18 cellular contexts compared by ENCODE assay signal in genomic region chr12:42396473-42397259, GRCh38.
DNase-seq lines count a peak whose midpoint lies in the region; ATAC-seq, FAIRE-seq and TF ChIP-seq lines count a peak whose summit lies in the region.
"Had no signal": no experiment of that assay in that cellular context is flagged by ENCODE, and none has a peak within 500 bp of the region (broad histone marks: within the 10 kb centered on the region; RNA-seq: fewer than 3 reads in every experiment).

No MANE protein-coding gene starts in this region.

- H3K27me3 ChIP-seq in endothelial cell of umbilical vein (ENCODE audit: control insufficient read depth in 2 of 2, insufficient read depth in 2 of 2, low read length in 2 of 2) (no peaks in the 10 kb centered on the region), colonic mucosa (no peaks in the 10 kb centered on the region)
- H3K27me3 ChIP-seq: foreskin keratinocyte, SJCRH30, uterus had no signal

- FAIRE-seq in endothelial cell of umbilical vein (lab: Jason Lieb, UNC): no peak

- H3K36me3 ChIP-seq in endothelial cell of umbilical vein (ENCODE audit: control insufficient read depth in 2 of 2, extremely low read depth in 1 of 2, insufficient read depth in 2 of 2, low read length in 2 of 2) (peaks cover 3 to 5% of the 10 kb centered on the region in 2 experiments), colonic mucosa (no peaks in the 10 kb centered on the region)
- H3K36me3 ChIP-seq: uterus had no signal

- no peak overlapping the region for H3K9ac ChIP-seq in endothelial cell of umbilical vein (replicated peaks; ENCODE audit: extremely low read depth, insufficient read depth, low read length)
- no peak overlapping the region for H3K9ac ChIP-seq in colonic mucosa (ENCODE audit: low read depth in 2 of 2, low read length in 2 of 2)

- TF ChIP-seq CTCF in endothelial cell of umbilical vein (IDR thresholded peaks at IDR 0.05; ENCODE audit: extremely low read depth in 1 of 2, insufficient read depth in 1 of 2, low read depth in 1 of 2, low read length in 2 of 2) (no peak), colonic mucosa (IDR thresholded peaks at IDR 0.05) (no peak)

- no peak overlapping the region for H2AFZ ChIP-seq in endothelial cell of umbilical vein (ENCODE audit: low read depth, low read length)

- no TSS peak for BruUV-seq in endothelial cell of umbilical vein (replicated peaks; lab: Mats Ljungman, UMichigan)

- ATAC-seq in GM18861 (IDR thresholded peaks at IDR 0.05; ENCODE audit: unreplicated experiment) (peak; percentile 37), HG03432 (IDR thresholded peaks at IDR 0.05; ENCODE audit: unreplicated experiment) (peak; percentile 64), GM21360 (IDR thresholded peaks at IDR 0.05; ENCODE audit: unreplicated experiment) (no peak)
- ATAC-seq: foreskin keratinocyte had no signal

- H3K9me3 ChIP-seq in endothelial cell of umbilical vein (replicated peaks; ENCODE audit: control insufficient read depth, insufficient read depth, low read length) (no peaks in the 10 kb centered on the region), colonic mucosa (no peaks in the 10 kb centered on the region)
- H3K9me3 ChIP-seq: SJCRH30, uterus had no signal

- dilution Hi-C loops in endothelial cell of umbilical vein (cut with MboI; ENCODE audit: extremely low pct_ligation_motif_present, low sequenced_read_pairs): no loop called here

- no peaks in the 10 kb centered on the region for H3K9me1 ChIP-seq in endothelial cell of umbilical vein (replicated peaks; ENCODE audit: control insufficient read depth, extremely low read depth, insufficient read depth, low read length)

- TF ChIP-seq POLR2A in endothelial cell of umbilical vein (IDR thresholded peaks at IDR 0.05; ENCODE audit: low read depth, low read length): no peak

- peak; percentile 41 for DNase-seq in A172 (ENCODE audit: low spot score)
- peak; percentile 77 for DNase-seq in endothelial cell of umbilical vein (ENCODE audit: low read depth, low spot score)
- no peak for DNase-seq in NCI-H524 treated with DMSO at 0.1 percent for 48 hours (lab: John Stamatoyannopoulos, UW)
- no peak for DNase-seq in epidermal melanocyte (ENCODE audit: insufficient read length, low spot score)
- no peak for DNase-seq in colonic mucosa
- DNase-seq: activated CD4-positive, alpha-beta T cell treated with anti-CD3 and anti-CD28 coated beads, Interleukin-2, amount 50 U/mL, for 4 hours; activated gamma-delta T cell treated with Interleukin-2 at 50 U/mL for 16 hours; COR-L47; endodermal cell; foreskin keratinocyte; mammary epithelial cell; NCI-H1105; SJCRH30; stimulated activated naive CD4-positive, alpha-beta T cell; uterus had no signal

- CTCF ChIA-PET in endothelial cell of umbilical vein (lab: Charles Lee): interaction anchor here (1.0 to 2.2 kb wide), 3 partner anchors 10 to 86 kb away, joined by 3 to 5 read pairs (median 4); no protein-coding TSS in a partner anchor

- intact Hi-C loops in endothelial cell of umbilical vein (cut with micrococcal nuclease): loop anchor here (2.0 kb wide), 1 partner anchor 50 kb away; no protein-coding TSS in a partner anchor
- intact Hi-C loops in colonic mucosa (cut with DNase I): no loop called here

- H3K27ac ChIP-seq in endothelial cell of umbilical vein (ENCODE audit: insufficient read depth, low read depth, low read length): no peak overlapping the region
- H3K27ac ChIP-seq in colonic mucosa: no peak overlapping the region
- H3K27ac ChIP-seq: foreskin keratinocyte, SJCRH30, uterus had no signal

- H3K4me2 ChIP-seq in endothelial cell of umbilical vein (ENCODE audit: insufficient read depth, low read length): no peak overlapping the region

- POLR2A ChIA-PET in endothelial cell of umbilical vein (lab: Charles Lee): interaction anchor here (0.7 kb wide), 1 partner anchor 37 kb away, joined by 3 read pairs; no protein-coding TSS in a partner anchor

- H3K4me1 ChIP-seq in endothelial cell of umbilical vein (ENCODE audit: control insufficient read depth, extremely low read depth, insufficient read depth, low read length) (peaks cover 5% of the 10 kb centered on the region), colonic mucosa (no peaks in the 10 kb centered on the region)
- H3K4me1 ChIP-seq: foreskin keratinocyte, SJCRH30, uterus had no signal

- no peaks in the 10 kb centered on the region for H4K20me1 ChIP-seq in endothelial cell of umbilical vein (replicated peaks; ENCODE audit: control insufficient read depth, extremely low read depth, insufficient read depth, low read length)

- peaks cover 3% of the 10 kb centered on the region for H3K79me2 ChIP-seq in endothelial cell of umbilical vein (ENCODE audit: control insufficient read depth, insufficient read depth, low read length)

- H3K4me3 ChIP-seq in endothelial cell of umbilical vein (replicated peaks in 1 of 3; ENCODE audit: insufficient read depth in 1 of 3, low read depth in 1 of 3, low read length in 3 of 3): no peak overlapping the region
- no peak overlapping the region for H3K4me3 ChIP-seq in colonic mucosa
- H3K4me3 ChIP-seq: SJCRH30, uterus had no signal

TF ChIP-seq in endothelial cell of umbilical vein, 7 proteins besides CTCF, POLR2A, EP300 and RAD21:
- no peak for TF ChIP-seq GATA2 (IDR thresholded peaks at IDR 0.05; ENCODE audit: insufficient read depth, insufficient read length, low read depth, low read length)
- no peak for TF ChIP-seq EZH2 (IDR thresholded peaks at IDR 0.05; ENCODE audit: borderline replicate concordance, low read depth, low read length, severe bottlenecking)
- no peak for TF ChIP-seq POLR2AphosphoS5 (IDR thresholded peaks at IDR 0.05; ENCODE audit: insufficient read depth, low read depth, low read length)
- no peak for TF ChIP-seq JUN (IDR thresholded peaks at IDR 0.05; ENCODE audit: borderline replicate concordance, insufficient read depth, insufficient read length, low read depth)
- no peak for TF ChIP-seq MYC (IDR thresholded peaks at IDR 0.05; ENCODE audit: low read depth, low read length)
- no peak for TF ChIP-seq MAX (IDR thresholded peaks at IDR 0.05; ENCODE audit: insufficient read depth, insufficient read length)
- TF ChIP-seq FOS (IDR thresholded peaks at IDR 0.05; ENCODE audit: borderline replicate concordance, insufficient read depth, low read length): no peak

Comparison
In these comparisons a context has a peak if more than half of its experiments do, and no peak if none do; other contexts are left out.
1. DNase-seq: peak in A172 (single experiment) and endothelial cell of umbilical vein (single experiment); none in NCI-H524 treated with DMSO at 0.1 percent for 48 hours (single experiment), epidermal melanocyte (single experiment) and colonic mucosa (single experiment).